In genomic region chr19:4970558-4971423, GRCh38 we compare ENCODE assay signal across 8 cellular contexts. TPM values are rescaled to one million over a fixed set of nuclear protein-coding genes. Genes with fewer than 3 reads are reported as not detected.
DNase-seq lines count a peak whose midpoint lies in the region; ATAC-seq and TF ChIP-seq lines count a peak whose summit lies in the region.

No MANE protein-coding gene starts in this region.

- peak overlapping the region; percentile 83 to 96 (median 89) for H3K4me3 Mint-ChIP-seq in IgD-negative memory B cell

- H3K36me3 ChIP-seq in left lung: no peaks in the 10 kb centered on the region
- H3K36me3 ChIP-seq in tibial artery: no peaks in the 10 kb centered on the region

- ATAC-seq in left lung (peak; percentile 5), GM19455 (IDR thresholded peaks at IDR 0.05; ENCODE audit: unreplicated experiment) (no peak), HG02571 (IDR thresholded peaks at IDR 0.05; ENCODE audit: unreplicated experiment) (no peak)

- peak overlapping the region; percentile 67 to 89 (median 86) for H3K27ac Mint-ChIP-seq in IgD-negative memory B cell

- TF ChIP-seq CTCF in C4-2B (conservative IDR thresholded peaks at IDR 0.05) (no peak), astrocyte of the spinal cord (IDR thresholded peaks at IDR 0.05; ENCODE audit: low read depth, low read length) (peak; percentile 9), left lung (IDR thresholded peaks at IDR 0.05) (no peak), tibial artery (IDR thresholded peaks at IDR 0.05) (no peak)

- H3K27me3 Mint-ChIP-seq in IgD-negative memory B cell: peaks cover 4% of the 10 kb centered on the region

- H3K4me1 ChIP-seq in left lung: peaks cover 11 to 67% of the 10 kb centered on the region in 2 donors
- H3K4me1 ChIP-seq in tibial artery: peaks cover 0 to 55% (median 40%) of the 10 kb centered on the region in 4 donors

- H3K9me3 ChIP-seq in left lung (no peaks in the 10 kb centered on the region), tibial artery (no peaks in the 10 kb centered on the region)

- peaks cover 23 to 32% (median 27%) of the 10 kb centered on the region in 3 donors for H3K4me1 Mint-ChIP-seq in IgD-negative memory B cell

- peak overlapping the region; percentile 86 for H3K4me3 ChIP-seq in astrocyte of the spinal cord (ENCODE audit: low read depth, low read length)
- peak overlapping the region; percentile 55 to 61 for H3K4me3 ChIP-seq in left lung
- peak overlapping the region; percentile 73 to 87 for H3K4me3 ChIP-seq in tibial artery

- DNase-seq in astrocyte of the spinal cord (ENCODE audit: low read depth, low spot score) (peak; percentile 29), left lung (peak in 1 of 2 donors; percentile 78), tibial artery (no peak), GF-D8 (lab: John Stamatoyannopoulos, UW) (no peak)

- in situ Hi-C loops in astrocyte of the spinal cord (cut with HindIII; ENCODE audit: low sequenced_read_pairs): no loop called here

- H3K27me3 ChIP-seq in left lung (no peaks in the 10 kb centered on the region), tibial artery (no peaks in the 10 kb centered on the region)

- intact Hi-C loops in left lung (cut with DNase I): no loop called here
- intact Hi-C loops in tibial artery (cut with DNase I; ENCODE audit: low total_unique reads): no loop called here

- H3K27ac ChIP-seq in C4-2B: peak overlapping the region; percentile 87
- peak overlapping the region; percentile 37 to 76 for H3K27ac ChIP-seq in left lung
- peak overlapping the region; percentile 72 for H3K27ac ChIP-seq in tibial artery

- peaks cover 6% of the 10 kb centered on the region for H3K36me3 Mint-ChIP-seq in IgD-negative memory B cell

- H3K9me3 Mint-ChIP-seq in IgD-negative memory B cell: no peaks in the 10 kb centered on the region

RNA-seq across cellular contexts. Expression of gene KDM4B, which starts 1.9 kb away (rescaled TPM):
- polyA plus RNA-seq in IgD-negative memory B cell: 78.2 TPM
- total RNA-seq in left lung: 10 to 100 TPM; 35.5 to 42.1 TPM
